In the genomic region with DNA sequence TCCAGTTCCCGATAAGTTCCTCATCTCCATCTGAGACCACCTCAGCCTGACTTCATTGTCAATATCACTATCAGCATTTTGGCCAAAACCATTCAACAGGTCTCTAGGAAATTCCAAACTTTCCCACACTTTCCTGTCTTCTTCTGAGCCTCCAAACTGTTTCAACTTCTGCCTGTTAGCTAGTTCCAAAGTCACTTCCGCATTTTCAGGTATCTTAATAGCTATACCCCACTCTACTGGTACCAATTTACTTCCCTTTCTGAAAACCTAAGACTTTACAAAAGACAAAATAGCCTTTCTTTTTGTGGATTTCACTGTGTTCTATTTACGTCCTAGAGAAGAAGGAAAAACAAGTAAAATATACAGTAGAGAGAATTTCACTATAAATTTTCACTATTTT, we compare ENCODE assay signal across 16 cellular contexts.
"Had no signal": no experiment of that assay in that cellular context is flagged by ENCODE, and none has a peak within 500 bp of the region (broad histone marks: within the 10 kb centered on the region; RNA-seq: fewer than 3 reads in every experiment).

No MANE protein-coding gene starts in this region.

- ATAC-seq: activated CD4-positive, CD25-positive, alpha-beta regulatory T cell treated with anti-CD3 and anti-CD28 coated beads, Interleukin-2, amount 50 U/mL, for 24 hours; pancreas; stimulated activated naive CD8-positive, alpha-beta T cell treated with anti-CD3 and anti-CD28 coated beads, Interleukin-15, amount 100 ng/mL, for 72 hours had no signal

- DNase-seq: activated CD4-positive, alpha-beta T cell treated with anti-CD3 and anti-CD28 coated beads, Interleukin-2, amount 50 U/mL, for 4 hours; activated gamma-delta T cell treated with Interleukin-2 at 50 U/mL for 16 hours; activated naive CD8-positive, alpha-beta T cell treated with anti-CD3 and anti-CD28 coated beads, Interleukin-2, amount 10 ng/mL, durations not matched to agents 7 days and 5 days; activated T-cell treated with anti-CD3 and anti-CD28 coated beads, Interleukin-2, amount 50 U/mL, for 24 hours; anterior cingulate cortex; cerebellar nuclear complex; dermis blood vessel endothelial cell; hypothalamus; kidney glomerular epithelial cell; midbrain; pancreas; stimulated activated CD4-positive, alpha-beta T cell treated with anti-CD3 and anti-CD28 coated beads, Interleukin-15, amount 100 ng/mL, for 24 hours; stimulated activated CD4-positive, alpha-beta T cell treated with anti-CD3 and anti-CD28 coated beads, Interleukin-4, amount 100 ng/mL, for 4 hours; stimulated activated naive CD8-positive, alpha-beta T cell treated with anti-CD3 and anti-CD28 coated beads, Interleukin-15, amount 100 ng/mL, for 72 hours; testis had no signal
